In the genomic region with DNA sequence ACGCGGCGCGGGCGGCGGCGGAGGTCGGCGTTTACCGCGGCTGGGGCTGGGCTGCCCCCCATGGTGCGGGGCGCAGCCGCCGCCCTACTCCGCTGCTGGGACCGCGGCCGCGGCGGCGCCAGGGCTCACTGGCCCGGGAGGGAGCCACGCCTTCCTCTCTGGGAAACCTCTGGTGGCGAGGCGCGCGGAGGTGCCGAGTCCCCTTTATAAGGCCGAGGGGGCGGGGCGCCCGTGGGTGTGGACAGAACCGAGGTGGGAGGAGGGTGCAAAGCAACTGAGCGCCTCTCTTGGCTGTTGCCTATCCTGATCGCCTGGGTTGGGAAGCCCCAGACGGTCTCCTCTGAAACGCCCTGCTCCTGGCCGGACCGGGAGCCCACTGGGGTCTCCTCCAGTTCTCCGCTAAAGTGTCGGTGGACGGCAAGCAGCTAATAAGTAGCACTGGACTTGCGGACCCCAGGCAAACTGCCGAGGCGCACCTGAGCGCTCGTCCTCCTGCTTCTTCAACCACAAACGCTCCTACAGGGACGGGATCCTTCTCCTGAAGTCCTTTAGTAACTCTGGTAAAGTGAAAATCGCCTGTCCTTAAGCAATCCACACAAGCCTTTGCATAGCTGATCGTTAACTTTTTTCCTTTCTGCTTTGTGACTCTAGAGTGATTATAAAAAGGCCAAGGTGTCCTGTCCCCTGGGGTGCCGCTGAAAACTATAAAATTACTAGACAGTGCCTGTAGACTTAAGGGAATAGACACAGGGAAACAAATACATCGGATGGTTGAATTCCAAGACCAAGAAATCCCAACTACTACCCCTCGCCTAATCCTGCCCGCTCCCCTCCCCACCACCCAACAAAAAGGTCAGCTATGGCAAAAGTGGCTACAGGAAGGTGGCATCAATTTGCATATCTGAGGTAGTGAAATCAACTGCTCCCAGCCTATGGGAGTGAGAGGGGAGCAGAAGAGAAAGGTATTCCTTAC, we compare ENCODE assay signal across 8 cellular contexts. TPM values are rescaled to one million over a fixed set of nuclear protein-coding genes. Genes with fewer than 3 reads are reported as not detected.
DNase-seq lines count a peak whose midpoint lies in the region; ATAC-seq and TF ChIP-seq lines count a peak whose summit lies in the region.

PTGER3 (minus strand) TSS at position 182 of the 973 bp plus-strand sequence. CDS start 239 bp downstream, outside the sequence.

- peaks cover 36% of the 10 kb centered on the region for H3K4me1 ChIP-seq in A673 (ENCODE audit: insufficient read depth, low read length, poor library complexity, severe bottlenecking)
- peaks cover 2% of the 10 kb centered on the region for H3K4me1 ChIP-seq in thymus (ENCODE audit: control insufficient read depth, insufficient read depth, low read length)

- peaks cover 43% of the 10 kb centered on the region for H3K27me3 Mint-ChIP-seq in activated CD8-positive, alpha-beta T cell treated with anti-CD3 and anti-CD28 coated beads, Interleukin-2, amount 10 ng/mL, durations not matched to agents 7 days and 5 days (ENCODE audit: low read depth)
- peaks cover 41 to 51% (median 49%) of the 10 kb centered on the region in 3 donors for H3K27me3 Mint-ChIP-seq in naive B cell

- no peaks in the 10 kb centered on the region for H3K9me3 Mint-ChIP-seq in activated CD8-positive, alpha-beta T cell treated with anti-CD3 and anti-CD28 coated beads, Interleukin-2, amount 10 ng/mL, durations not matched to agents 7 days and 5 days (ENCODE audit: insufficient read depth)
- no peaks in the 10 kb centered on the region for H3K9me3 Mint-ChIP-seq in naive B cell

- no peaks in the 10 kb centered on the region for H3K36me3 Mint-ChIP-seq in activated CD8-positive, alpha-beta T cell treated with anti-CD3 and anti-CD28 coated beads, Interleukin-2, amount 10 ng/mL, durations not matched to agents 7 days and 5 days (ENCODE audit: low read depth)
- H3K36me3 Mint-ChIP-seq in naive B cell, result peaks cover 0 to 4% of the 10 kb centered on the region in 2 donors

- TF ChIP-seq CTCF in A673 (conservative IDR thresholded peaks at IDR 0.05; ENCODE audit: low read depth, low read length) (no peak), epithelial cell of esophagus (IDR thresholded peaks at IDR 0.05; ENCODE audit: insufficient read depth, low read depth, low read length, missing control alignments) (no peak)

- intact Hi-C loops in A673 (cut with micrococcal nuclease; ENCODE audit: unreplicated experiment), result loop anchor here (2.0 to 10.0 kb wide), 4 partner anchors 311 to 613 kb away; no protein-coding TSS in a partner anchor

- ATAC-seq in GM19025 (IDR thresholded peaks at IDR 0.05; ENCODE audit: low read depth, unreplicated experiment), result peak; percentile 43
- peak; percentile 81 for ATAC-seq in activated CD8-positive, alpha-beta T cell treated with anti-CD3 and anti-CD28 coated beads, Interleukin-2, amount 10 ng/mL, durations not matched to agents 7 days and 5 days
- peak; percentile 48 to 59 for ATAC-seq in naive B cell (ENCODE audit: low read depth in 2 of 2)

- H3K27ac ChIP-seq in A673 (ENCODE audit: low read depth, low read length, poor library complexity, severe bottlenecking) (peak within 1 kb of the TSS; percentile 79), thymus (ENCODE audit: low read depth) (no peak within 1 kb of the TSS)

- H3K4me3 ChIP-seq in A673 (ENCODE audit: low read depth, low read length, poor library complexity, severe bottlenecking), result peak within 1 kb of the TSS; percentile 85
- H3K4me3 ChIP-seq in epithelial cell of esophagus (ENCODE audit: low read length), result peak within 1 kb of the TSS; percentile 23
- H3K4me3 ChIP-seq in thymus (ENCODE audit: low read length), result peak within 1 kb of the TSS; percentile 38

- CTCF ChIA-PET in A673 (lab: Charles Lee), result no interaction called here
- CTCF ChIA-PET in activated CD8-positive, alpha-beta T cell treated with anti-CD3 and anti-CD28 coated beads, Interleukin-2, amount 10 ng/mL, durations not matched to agents 7 days and 5 days (lab: Charles Lee), result no interaction called here

- BruUV-seq in A673 (replicated peaks; lab: Mats Ljungman, UMichigan), result TSS peak; percentile 65

- POLR2A ChIA-PET in A673 (lab: Charles Lee; ENCODE audit: low non-redundant PET), result interaction anchor here (0.6 kb wide), 2 partner anchors 11 to 26 kb away, joined by 3 to 4 read pairs; no protein-coding TSS in a partner anchor
- POLR2A ChIA-PET in activated CD8-positive, alpha-beta T cell treated with anti-CD3 and anti-CD28 coated beads, Interleukin-2, amount 10 ng/mL, durations not matched to agents 7 days and 5 days (lab: Charles Lee), result interaction anchor here (0.9 to 1.7 kb wide), 3 partner anchors 10 to 32 kb away, joined by 3 to 4 read pairs (median 3); partner anchors contain the start of gene ZRANB2

- no peaks in the 10 kb centered on the region for H3K27me3 ChIP-seq in A673 (replicated peaks; ENCODE audit: insufficient read depth, low read depth, low read length, poor library complexity)
- peaks cover 38% of the 10 kb centered on the region for H3K27me3 ChIP-seq in thymus (ENCODE audit: control insufficient read depth, insufficient read depth)

- WGBS in thymus, result 9% methylated on average over 56 of the region's 56 CpGs

- peaks cover 21% of the 10 kb centered on the region for H3K4me1 Mint-ChIP-seq in activated CD8-positive, alpha-beta T cell treated with anti-CD3 and anti-CD28 coated beads, Interleukin-2, amount 10 ng/mL, durations not matched to agents 7 days and 5 days (ENCODE audit: low read depth)
- H3K4me1 Mint-ChIP-seq in naive B cell, result peaks cover 9 to 23% (median 23%) of the 10 kb centered on the region in 3 donors

- H3K4me3 Mint-ChIP-seq in activated CD8-positive, alpha-beta T cell treated with anti-CD3 and anti-CD28 coated beads, Interleukin-2, amount 10 ng/mL, durations not matched to agents 7 days and 5 days, result peak within 1 kb of the TSS; percentile 75
- peak within 1 kb of the TSS; percentile 80 to 91 (median 87) for H3K4me3 Mint-ChIP-seq in naive B cell

- DNase-seq in A673 (ENCODE audit: low spot score), result peak; percentile 97
- peak; percentile 51 for DNase-seq in NCI-H1105 treated with DMSO at 0.1 percent for 48 hours (lab: John Stamatoyannopoulos, UW)
- DNase-seq in activated CD8-positive, alpha-beta T cell treated with anti-CD3 and anti-CD28 coated beads, Interleukin-2, amount 10 ng/mL, durations not matched to agents 7 days and 5 days, result peak; percentile 67
- DNase-seq in epithelial cell of esophagus (ENCODE audit: low read depth), result peak; percentile 41
- DNase-seq in naive B cell, result peak; percentile 18
- DNase-seq in NCI-H446 treated with DMSO at 0.1 percent for 48 hours (lab: John Stamatoyannopoulos, UW), result no peak

- H3K9me3 ChIP-seq in A673 (ENCODE audit: low read depth, low read length, poor library complexity, severe bottlenecking) (no peaks in the 10 kb centered on the region), thymus (ENCODE audit: control insufficient read depth) (no peaks in the 10 kb centered on the region)

- H3K27ac Mint-ChIP-seq in activated CD8-positive, alpha-beta T cell treated with anti-CD3 and anti-CD28 coated beads, Interleukin-2, amount 10 ng/mL, durations not matched to agents 7 days and 5 days, result no peak within 1 kb of the TSS
- peak within 1 kb of the TSS in 2 of 6 donors; percentile 76 to 93 for H3K27ac Mint-ChIP-seq in naive B cell

- peaks cover 5% of the 10 kb centered on the region for H3K36me3 ChIP-seq in A673 (ENCODE audit: insufficient read depth, low read length, poor library complexity, severe bottlenecking)
- no peaks in the 10 kb centered on the region for H3K36me3 ChIP-seq in thymus (ENCODE audit: control insufficient read depth, insufficient read depth)

RNA-seq across cellular contexts. Expression of gene PTGER3, which starts in this region (rescaled TPM):
- total RNA-seq in A673 (2021), result 96.0 and 107 TPM in 2 replicates
- total RNA-seq in activated CD8-positive, alpha-beta T cell treated with anti-CD3 and anti-CD28 coated beads, Interleukin-2, amount 10 ng/mL, durations not matched to agents 7 days and 5 days, result 1 to 10 TPM; 2.8 to 3.4 TPM
- polyA plus RNA-seq in naive B cell (ENCODE audit: low read depth in 6 of 6), result not detected
- polyA plus RNA-seq in thymus, result 1.8 TPM

Comparison
In these comparisons a context has a peak if more than half of its experiments do, and no peak if none do; other contexts are left out.
1. RNA of gene PTGER3 (total RNA-seq): 96.0 to 107 TPM in A673; 2.8 to 3.4 TPM in activated CD8-positive, alpha-beta T cell treated with anti-CD3 and anti-CD28 coated beads, Interleukin-2, amount 10 ng/mL, durations not matched to agents 7 days and 5 days; every median in the first group is over 10 times any median in the second.
2. Peak in DNase-seq and ATAC-seq in naive B cell; RNA of the gene not detected or under 1 TPM.
3. H3K4me3 ChIP-seq: peak in every context shown above with its lines; median percentile 85 in A673; 38 in thymus; 23 in epithelial cell of esophagus.
4. Peak in every context shown above with its lines, with median percentiles within 50 percentile points of each other: ATAC-seq.